In the genomic region with DNA sequence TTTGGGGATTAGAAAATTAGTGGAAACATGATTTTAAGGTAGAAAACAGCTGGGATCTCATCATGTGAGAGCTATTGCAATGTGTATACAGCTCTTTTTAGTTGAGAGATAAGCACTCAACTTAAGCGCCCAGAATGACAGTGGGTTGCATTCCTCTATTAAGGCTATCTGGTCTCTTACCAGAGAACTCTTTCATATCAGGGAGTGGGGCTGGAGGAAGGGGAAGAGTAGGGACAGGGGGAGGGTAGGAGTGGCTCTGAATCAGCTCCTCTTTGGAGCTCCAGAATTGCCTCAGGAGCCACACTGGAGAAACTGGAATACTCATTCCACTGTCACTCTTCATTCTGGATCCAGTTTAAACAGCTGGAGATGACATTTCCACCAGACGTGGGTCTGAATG, we compare ENCODE assay signal across 15 cellular contexts.
"Had no signal": no experiment of that assay in that cellular context is flagged by ENCODE, and none has a peak within 500 bp of the region (broad histone marks: within the 10 kb centered on the region; RNA-seq: fewer than 3 reads in every experiment).

No MANE protein-coding gene starts in this region.

- H3K4me3 ChIP-seq: prostate gland, transverse colon, vagina had no signal

- H3K9me3 ChIP-seq: prostate gland, transverse colon, vagina had no signal

- H3K27me3 ChIP-seq: transverse colon, vagina had no signal

- ATAC-seq: stimulated activated memory B cell treated with anti-CD40 and anti-IgM and Interleukin-4, amounts not matched to agents 10 μg/mL and 1 μg/mL and 100 μg/mL, for 72 hours; WTC11 had no signal

- H3K27ac ChIP-seq: prostate gland, vagina had no signal

- H3K4me1 ChIP-seq: prostate gland, vagina had no signal

- H3K36me3 ChIP-seq: prostate gland, transverse colon, vagina had no signal

- DNase-seq: activated CD4-positive, alpha-beta T cell treated with anti-CD3 and anti-CD28 coated beads for 48 hours; activated naive CD4-positive, alpha-beta T cell; activated naive CD8-positive, alpha-beta T cell treated with anti-CD3 and anti-CD28 coated beads, Interleukin-2, amount 10 ng/mL, durations not matched to agents 7 days and 5 days; activated T-cell treated with anti-CD3 and anti-CD28 coated beads for 4 hours; aorta; erythroblast; hippocampal formation; kidney; mesendoderm; nephron progenitor cell; transverse colon had no signal
